ENCODE assay signal across 12 cellular contexts in genomic region chr11:59175104-59175503, GRCh38. TPM values are rescaled to one million over a fixed set of nuclear protein-coding genes. Genes with fewer than 3 reads are reported as not detected.
DNase-seq lines count a peak whose midpoint lies in the region; ATAC-seq and TF ChIP-seq lines count a peak whose summit lies in the region.
"Had no signal": no experiment of that assay in that cellular context is flagged by ENCODE, and none has a peak within 500 bp of the region (broad histone marks: within the 10 kb centered on the region; RNA-seq: fewer than 3 reads in every experiment).

No MANE protein-coding gene starts in this region.

- peaks cover 0 to 16% of the 10 kb centered on the region in 2 experiments; a peak in 2 of 4 replicates for H3K79me1 ChIP-seq in IMR-90 (ENCODE audit: low read depth in 1 of 2, low read length in 2 of 2)

- TF ChIP-seq RAD21 in IMR-90 (IDR thresholded peaks at IDR 0.05; ENCODE audit: low read length) = no peak

- peaks cover 27% of the 10 kb centered on the region for H3K27me3 Mint-ChIP-seq in activated naive CD8-positive, alpha-beta T cell treated with anti-CD3 and anti-CD28 coated beads for 36 hours

- no peak overlapping the region for H2BK120ac ChIP-seq in IMR-90 (ENCODE audit: low read depth, low read length)

- H2BK5ac ChIP-seq in IMR-90 (ENCODE audit: low read depth, low read length, poor library complexity, severe bottlenecking) = no peak overlapping the region

- POLR2A ChIA-PET in IMR-90 (lab: Charles Lee; ENCODE audit: unreplicated experiment) (no interaction called here), HEK293T (lab: Yijun Ruan, JAX) (no interaction called here), A673 (lab: Charles Lee; ENCODE audit: low non-redundant PET) (no interaction called here)

- H3K36me3 ChIP-seq in IMR-90 (ENCODE audit: control insufficient read depth, insufficient read depth, low read length) (0 out of 2 replicates have a peak, but pooled peaks cover 2% of the 10 kb centered on the region), breast epithelium (no peaks in the 10 kb centered on the region), right lobe of liver (no peaks in the 10 kb centered on the region), sigmoid colon (no peaks in the 10 kb centered on the region), A673 (ENCODE audit: insufficient read depth, low read length, poor library complexity, severe bottlenecking) (no peaks in the 10 kb centered on the region)
- H3K36me3 ChIP-seq: WERI-Rb-1 had no signal

- no peak overlapping the region for H4K8ac ChIP-seq in IMR-90 (ENCODE audit: low read depth in 2 of 2, low read length in 2 of 2)

- H2BK20ac ChIP-seq in IMR-90 (ENCODE audit: low read depth, low read length) = no peak overlapping the region

- no peak overlapping the region for H2AK9ac ChIP-seq in IMR-90 (replicated peaks; ENCODE audit: low read depth, low read length, poor library complexity)

- intact Hi-C loops in IMR-90 (cut with micrococcal nuclease) (no loop called here), breast epithelium (cut with DNase I; ENCODE audit: low total_unique reads) (loop anchor here (10.0 kb wide), 1 partner anchor 1370 kb away; no protein-coding TSS in a partner anchor), right lobe of liver (cut with DNase I) (no loop called here), sigmoid colon (cut with DNase I) (loop anchor here (10.0 kb wide), 1 partner anchor 510 kb away; no protein-coding TSS in a partner anchor), A673 (cut with micrococcal nuclease; ENCODE audit: unreplicated experiment) (no loop called here)

- peaks cover 7% of the 10 kb centered on the region; the same call in 1 of the 2 replicates for H3K9me1 ChIP-seq in IMR-90 (ENCODE audit: insufficient read depth, low read length)

- 100% methylated on average over 1 of the region's 4 CpGs; no CpG with 5 or more reads in 1 of the 2 experiments for WGBS in IMR-90 (ENCODE audit: extremely low coverage in 2 of 2, insufficient read length in 1 of 2), 2 experiments
- 35% methylated on average over 4 of the region's 4 CpGs for WGBS in right lobe of liver (ENCODE audit: insufficient coverage, low coverage, low lambda C conversion rate, missing lambda C conversion rate)
- WGBS in sigmoid colon, 2 donors = 16 to 50% methylated on average over 4 of the region's 4 CpGs

- H4K20me1 ChIP-seq in IMR-90 (ENCODE audit: insufficient read depth, low read length) = peaks cover 5% of the 10 kb centered on the region; the same call in 1 of the 2 replicates

- no peak for TF ChIP-seq POLR2A in IMR-90 (IDR thresholded peaks at IDR 0.05; ENCODE audit: low read depth, low read length)
- no peak for TF ChIP-seq POLR2A in breast epithelium (IDR thresholded peaks at IDR 0.05)
- no peak for TF ChIP-seq POLR2A in right lobe of liver (IDR thresholded peaks at IDR 0.05)
- TF ChIP-seq POLR2A in sigmoid colon (IDR thresholded peaks at IDR 0.05) = no peak

- no peaks in the 10 kb centered on the region for H3K36me3 Mint-ChIP-seq in activated naive CD8-positive, alpha-beta T cell treated with anti-CD3 and anti-CD28 coated beads for 36 hours

- H3K9me3 Mint-ChIP-seq in activated naive CD8-positive, alpha-beta T cell treated with anti-CD3 and anti-CD28 coated beads for 36 hours = peaks cover 7% of the 10 kb centered on the region
- H3K9me3 Mint-ChIP-seq: activated T-cell treated with anti-CD3 and anti-CD28 coated beads, Interleukin-2, amount 50 U/mL, for 4 hours had no signal

- in situ Hi-C loops in IMR-90 (cut with MboI; ENCODE audit: low sequenced_read_pairs) = no loop called here

- DNase-seq in IMR-90 = no peak
- no peak for DNase-seq in breast epithelium (ENCODE audit: low spot score in 2 of 2)
- peak in 1 of 3 donors; percentile 33 for DNase-seq in right lobe of liver
- no peak for DNase-seq in sigmoid colon
- DNase-seq in effector CD8-positive, alpha-beta T cell (lab: John Stamatoyannopoulos, UW) = no peak
- DNase-seq in HEK293T (ENCODE audit: extremely low spot score) = no peak
- DNase-seq in A673 (ENCODE audit: low spot score) = no peak
- no peak for DNase-seq in activated naive CD8-positive, alpha-beta T cell treated with anti-CD3 and anti-CD28 coated beads for 36 hours
- DNase-seq: activated T-cell treated with anti-CD3 and anti-CD28 coated beads, Interleukin-2, amount 50 U/mL, for 4 hours; CD4-positive, alpha-beta memory T cell; WERI-Rb-1 had no signal

- H2AK5ac ChIP-seq in IMR-90 (ENCODE audit: low read depth, low read length) = peak overlapping the region; percentile 10; the same call in 1 of the 2 replicates

- no peak overlapping the region for H3K56ac ChIP-seq in IMR-90 (ENCODE audit: extremely low read depth, insufficient read depth, low read length)

- peak overlapping the region; percentile 9; the same call in 1 of the 2 replicates for H3K4ac ChIP-seq in IMR-90 (ENCODE audit: low read depth, low read length)

- no peak overlapping the region; the same call in 1 of the 2 replicates for H3K4me2 ChIP-seq in IMR-90 (ENCODE audit: low read depth, low read length)

- ATAC-seq in IMR-90 (ENCODE audit: low read depth) (no peak), right lobe of liver (no peak)
- ATAC-seq: activated T-cell treated with anti-CD3 and anti-CD28 coated beads, Interleukin-2, amount 50 U/mL, for 4 hours had no signal

- H3K4me3 ChIP-seq in IMR-90 (ENCODE audit: insufficient read depth, low read depth, low read length) (no peak overlapping the region), breast epithelium (peak overlapping the region in 1 of 3 donors; percentile 19), right lobe of liver (peak overlapping the region in 1 of 3 donors; percentile 74), sigmoid colon (no peak overlapping the region), A673 (ENCODE audit: low read depth, low read length, poor library complexity, severe bottlenecking) (no peak overlapping the region)
- H3K4me3 ChIP-seq: GM23248 had no signal

- dilution Hi-C loops in IMR-90 (cut with HindIII; ENCODE audit: low sequenced_read_pairs, unreplicated experiment) = no loop called here

- no peak overlapping the region for H3K18ac ChIP-seq in IMR-90 (ENCODE audit: low read depth, low read length)

- BruUV-seq in IMR-90 (replicated peaks; lab: Mats Ljungman, UMichigan) (no TSS peak), A673 (replicated peaks; lab: Mats Ljungman, UMichigan) (no TSS peak)

- no peak overlapping the region for H3K23ac ChIP-seq in IMR-90 (ENCODE audit: low read depth, low read length)

- H3K4me1 ChIP-seq in IMR-90 (ENCODE audit: control insufficient read depth, insufficient read depth, low read length) (peaks cover 11% of the 10 kb centered on the region), breast epithelium (peaks cover 0 to 6% of the 10 kb centered on the region in 2 donors), right lobe of liver (peaks cover 0 to 34% (median 11%) of the 10 kb centered on the region in 4 donors), sigmoid colon (peaks cover 0 to 20% (median 16%) of the 10 kb centered on the region in 4 donors), A673 (ENCODE audit: insufficient read depth, low read length, poor library complexity, severe bottlenecking) (peaks cover 22% of the 10 kb centered on the region)

- CTCF ChIA-PET in IMR-90 (lab: Yijun Ruan, JAX) = interaction anchor here (0.5 kb wide), 1 partner anchor 167 kb away, joined by 3 read pairs; no protein-coding TSS in a partner anchor
- CTCF ChIA-PET in HEK293T (lab: Yijun Ruan, JAX) = interaction anchor here (0.6 to 1.7 kb wide), 2 partner anchors 11 to 31 kb away, joined by 3 to 6 read pairs; no protein-coding TSS in a partner anchor
- CTCF ChIA-PET in A673 (lab: Charles Lee) = interaction anchor here (0.5 kb wide), 1 partner anchor 18 kb away, joined by 3 read pairs; no protein-coding TSS in a partner anchor

- H3K9me3 ChIP-seq in IMR-90 (ENCODE audit: control insufficient read depth, insufficient read depth, low read length) = no peaks in the 10 kb centered on the region
- H3K9me3 ChIP-seq in breast epithelium = peaks cover 0 to 7% of the 10 kb centered on the region in 2 donors
- no peaks in the 10 kb centered on the region for H3K9me3 ChIP-seq in right lobe of liver
- no peaks in the 10 kb centered on the region for H3K9me3 ChIP-seq in sigmoid colon
- H3K9me3 ChIP-seq in A673 (ENCODE audit: low read depth, low read length, poor library complexity, severe bottlenecking) = no peaks in the 10 kb centered on the region

- H4K91ac ChIP-seq in IMR-90 (ENCODE audit: insufficient read depth, low read depth, low read length) = no peak overlapping the region

- H3K4me1 Mint-ChIP-seq in activated naive CD8-positive, alpha-beta T cell treated with anti-CD3 and anti-CD28 coated beads for 36 hours = peaks cover 9% of the 10 kb centered on the region

- no peak overlapping the region for H4K5ac ChIP-seq in IMR-90 (ENCODE audit: low read depth, low read length)

- no peak overlapping the region for H2BK15ac ChIP-seq in IMR-90 (ENCODE audit: low read depth, low read length)

- H3K27ac Mint-ChIP-seq in activated naive CD8-positive, alpha-beta T cell treated with anti-CD3 and anti-CD28 coated beads for 36 hours = no peak overlapping the region
- H3K27ac Mint-ChIP-seq: CD4-positive, alpha-beta memory T cell had no signal

- H3K9ac ChIP-seq in IMR-90 (ENCODE audit: low read depth, low read length) = no peak overlapping the region
- H3K9ac ChIP-seq: GM23248 had no signal

- no peak for TF ChIP-seq CTCF in IMR-90 (conservative IDR thresholded peaks at IDR 0.05; ENCODE audit: low read depth, low read length)
- no peak for TF ChIP-seq CTCF in breast epithelium (IDR thresholded peaks at IDR 0.05)
- no peak for TF ChIP-seq CTCF in right lobe of liver (IDR thresholded peaks at IDR 0.05)
- no peak for TF ChIP-seq CTCF in sigmoid colon (IDR thresholded peaks at IDR 0.05)
- TF ChIP-seq CTCF in A673 (conservative IDR thresholded peaks at IDR 0.05; ENCODE audit: low read depth, low read length) = no peak

- no peak overlapping the region for H3K4me3 Mint-ChIP-seq in activated naive CD8-positive, alpha-beta T cell treated with anti-CD3 and anti-CD28 coated beads for 36 hours
- H3K4me3 Mint-ChIP-seq: activated T-cell treated with anti-CD3 and anti-CD28 coated beads, Interleukin-2, amount 50 U/mL, for 4 hours had no signal

- TF ChIP-seq EP300 in sigmoid colon (IDR thresholded peaks at IDR 0.05) = no peak

- H3K27me3 ChIP-seq in IMR-90 (ENCODE audit: control insufficient read depth, insufficient read depth, low read length) (no peaks in the 10 kb centered on the region), breast epithelium (no peaks in the 10 kb centered on the region), right lobe of liver (no peaks in the 10 kb centered on the region), sigmoid colon (no peaks in the 10 kb centered on the region), A673 (replicated peaks; ENCODE audit: insufficient read depth, low read depth, low read length, poor library complexity) (peaks cover 7% of the 10 kb centered on the region)

- H3K27ac ChIP-seq in IMR-90 (ENCODE audit: insufficient read depth, low read length) (no peak overlapping the region), breast epithelium (peak overlapping the region; percentile 50 to 91), right lobe of liver (peak overlapping the region; percentile 78 to 91 (median 79)), sigmoid colon (peak overlapping the region in 3 of 4 donors; percentile 36 to 71 (median 62)), A673 (ENCODE audit: low read depth, low read length, poor library complexity, severe bottlenecking) (no peak overlapping the region)
- H3K27ac ChIP-seq: GM23248, WERI-Rb-1 had no signal

- H3K14ac ChIP-seq in IMR-90 (replicated peaks; ENCODE audit: low read depth, low read length) = no peak overlapping the region

- H2AFZ ChIP-seq in IMR-90 (replicated peaks; ENCODE audit: low read length, poor library complexity) = no peak overlapping the region
- H2AFZ ChIP-seq: GM23248 had no signal

RNA-seq across cellular contexts. Expression of gene DTX4, which starts 3.2 kb away (rescaled TPM):
- total RNA-seq in IMR-90 (2012; rRNA removed) (2.5 and 2.7 TPM in 2 replicates), breast epithelium (10 to 100 TPM in 2 of 3 donors, 1 to 10 TPM in 1; 7.5 to 22.9 (median 10.8) TPM), right lobe of liver (10 to 100 TPM; 10.8 to 49.1 (median 22.6) TPM), sigmoid colon (1 to 10 TPM; 3.5 to 7.8 (median 4.1) TPM), A673 (2021) (1.9 and 2.0 TPM in 2 replicates)
- polyA plus RNA-seq in IMR-90 (2012; rRNA removed) (3.0 and 3.1 TPM in 2 replicates), sigmoid colon (10 to 100 TPM; 21.0 to 29.0 (median 24.7) TPM)
- polyA plus RNA-seq in IMR-90 (2012; cell fraction: cytosol; rRNA removed) = 1.1 and 1.5 TPM in 2 replicates
- 3.8 and 4.2 TPM in 2 replicates for polyA plus RNA-seq in IMR-90 (2012; cell fraction: nucleus; rRNA removed; ENCODE audit: low replicate concordance)
- under 1 TPM; 0.10 to 0.49 TPM for total RNA-seq in activated naive CD8-positive, alpha-beta T cell treated with anti-CD3 and anti-CD28 coated beads for 36 hours

RNA-seq across cellular contexts. Expression of gene FAM111A, which starts 32.4 kb away (rescaled TPM):
- total RNA-seq in IMR-90 (2012; rRNA removed) (36.4 and 46.1 TPM in 2 replicates), breast epithelium (10 to 100 TPM; 37.0 to 48.0 (median 44.6) TPM), right lobe of liver (10 to 100 TPM; 10.8 to 19.5 (median 16.6) TPM), sigmoid colon (10 to 100 TPM; 26.0 to 33.4 (median 29.0) TPM), A673 (2021) (47.7 and 54.8 TPM in 2 replicates)
- polyA plus RNA-seq in IMR-90 (2012; rRNA removed) (14.4 and 19.9 TPM in 2 replicates), sigmoid colon (10 to 100 TPM in 1 of 3 donors, 1 to 10 TPM in 2; 6.6 to 22.1 (median 9.0) TPM)
- polyA plus RNA-seq in IMR-90 (2012; cell fraction: cytosol; rRNA removed) = 2.2 and 3.0 TPM in 2 replicates
- 14.9 and 66.0 TPM in 2 replicates for polyA plus RNA-seq in IMR-90 (2012; cell fraction: nucleus; rRNA removed; ENCODE audit: low replicate concordance)
- 10 to 100 TPM; 85.7 to 91.7 TPM for total RNA-seq in activated naive CD8-positive, alpha-beta T cell treated with anti-CD3 and anti-CD28 coated beads for 36 hours

RNA-seq across cellular contexts. Expression of gene MPEG1, which starts 37.6 kb away (rescaled TPM):
- total RNA-seq in IMR-90 (2012; rRNA removed) (not detected in 2 replicates), breast epithelium (10 to 100 TPM in 2 of 3 donors, 1 to 10 TPM in 1; 2.6 to 65.4 (median 13.2) TPM), right lobe of liver (10 to 100 TPM in 2 of 6 experiments, 1 to 10 TPM in 4; 5.6 to 22.6 (median 7.4) TPM), sigmoid colon (10 to 100 TPM in 3 of 4 donors, 1 to 10 TPM in 1; 8.0 to 23.5 (median 13.6) TPM), A673 (2021) (not detected in 2 replicates)
- polyA plus RNA-seq in IMR-90 (2012; rRNA removed) (not detected in 2 replicates), sigmoid colon (10 to 100 TPM in 2 of 3 donors, 1 to 10 TPM in 1; 9.6 to 63.8 (median 32.4) TPM)
- not detected in 2 replicates for polyA plus RNA-seq in IMR-90 (2012; cell fraction: cytosol; rRNA removed)
- not detected in 2 replicates for polyA plus RNA-seq in IMR-90 (2012; cell fraction: nucleus; rRNA removed; ENCODE audit: low replicate concordance)
- total RNA-seq in activated naive CD8-positive, alpha-beta T cell treated with anti-CD3 and anti-CD28 coated beads for 36 hours = under 1 TPM; 0.62 to 0.70 TPM
- total RNA-seq: GM23248 had no signal
- polyA plus RNA-seq: GM23248 had no signal

Comparison
In these comparisons a context has a peak if more than half of its experiments do, and no peak if none do; other contexts are left out.
1. H3K27ac ChIP-seq: peak in breast epithelium (2 of 2), right lobe of liver (3 of 3) and sigmoid colon (3 of 4); none in IMR-90 (single experiment) and A673 (single experiment).
2. intact Hi-C loops: an anchor here in breast epithelium (10.0 kb wide) and sigmoid colon (10.0 kb wide); none called in IMR-90, right lobe of liver and A673.